In the genomic region with DNA sequence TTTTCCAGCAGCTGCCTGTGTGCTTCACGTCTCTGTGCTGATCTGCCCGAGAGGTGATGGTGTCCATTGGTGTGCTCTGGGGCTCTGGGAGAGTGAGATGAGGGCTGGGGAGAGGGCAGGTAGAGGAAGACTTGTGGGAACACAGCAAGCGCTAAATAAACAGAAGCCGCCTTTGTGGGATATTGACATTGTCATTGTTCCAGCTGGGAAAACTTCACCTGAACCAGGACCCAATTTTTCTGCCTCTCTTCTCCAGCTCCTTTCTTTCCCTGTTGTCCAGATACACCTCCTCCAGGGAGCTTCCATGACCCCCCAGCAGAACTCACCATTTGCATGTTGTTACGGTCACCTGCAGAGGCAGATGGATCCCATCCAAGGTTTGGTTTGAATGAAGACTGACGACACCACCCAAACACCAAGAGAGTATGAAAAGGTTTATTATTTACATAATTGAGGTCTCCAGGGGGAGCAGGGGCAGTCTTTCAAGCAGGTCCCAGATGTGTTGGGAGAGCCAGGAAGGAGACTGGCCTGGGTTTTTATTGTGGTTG, we compare ENCODE assay signal across 13 cellular contexts. TPM values are rescaled to one million over a fixed set of nuclear protein-coding genes. Genes with fewer than 3 reads are reported as not detected.
A peak's percentile ranks its signal among the peaks of the same experiment; 100 is the strongest.
DNase-seq lines count a peak whose midpoint lies in the region; ATAC-seq, FAIRE-seq and TF ChIP-seq lines count a peak whose summit lies in the region.
"Had no signal": no experiment of that assay in that cellular context is flagged by ENCODE, and none has a peak within 500 bp of the region (broad histone marks: within the 10 kb centered on the region; RNA-seq: fewer than 3 reads in every experiment).

No MANE protein-coding gene starts in this region.

- no peak for FAIRE-seq in GM12891 (lab: Jason Lieb, UNC)

- peak overlapping the region; percentile 8 for H3K27ac Mint-ChIP-seq in T-helper 1 cell treated with Interleukin-12 subunit alpha and Interleukin-12 subunit beta and Interleukin-4 antibody, amounts not matched to agents 30 μg/mL and 1 μg/mL, for 36 hours
- peak overlapping the region; percentile 86 for H3K27ac Mint-ChIP-seq in MCF 10A (ENCODE audit: low read depth, unreplicated experiment)

- peak overlapping the region; percentile 89 to 93 for H3K27ac ChIP-seq in prostate gland
- H3K27ac ChIP-seq: dorsolateral prefrontal cortex had no signal

- POLR2A ChIA-PET in MCF 10A (lab: Yijun Ruan, JAX): interaction anchor here (0.6 to 8.2 kb wide), 10 partner anchors 8 to 556 kb away, joined by 3 to 329 read pairs (median 4); a partner anchor contains a TSS

- H3K9me3 Mint-ChIP-seq in T-helper 1 cell treated with Interleukin-12 subunit alpha and Interleukin-12 subunit beta and Interleukin-4 antibody, amounts not matched to agents 30 μg/mL and 1 μg/mL, for 36 hours: no peaks in the 10 kb centered on the region
- H3K9me3 Mint-ChIP-seq in MCF 10A (ENCODE audit: unreplicated experiment): no peaks in the 10 kb centered on the region

- peaks cover 2% of the 10 kb centered on the region for H3K36me3 Mint-ChIP-seq in T-helper 1 cell treated with Interleukin-12 subunit alpha and Interleukin-12 subunit beta and Interleukin-4 antibody, amounts not matched to agents 30 μg/mL and 1 μg/mL, for 36 hours (ENCODE audit: low read depth)
- H3K36me3 Mint-ChIP-seq in MCF 10A (ENCODE audit: insufficient read depth, unreplicated experiment): peaks cover 15% of the 10 kb centered on the region

- H3K27me3 Mint-ChIP-seq in T-helper 1 cell treated with Interleukin-12 subunit alpha and Interleukin-12 subunit beta and Interleukin-4 antibody, amounts not matched to agents 30 μg/mL and 1 μg/mL, for 36 hours (ENCODE audit: low read depth): no peaks in the 10 kb centered on the region
- no peaks in the 10 kb centered on the region for H3K27me3 Mint-ChIP-seq in MCF 10A (ENCODE audit: insufficient read depth, unreplicated experiment)

- no peaks in the 10 kb centered on the region for H3K27me3 ChIP-seq in prostate gland (replicated peaks; ENCODE audit: insufficient read depth)
- H3K27me3 ChIP-seq: dorsolateral prefrontal cortex, tibial artery had no signal

- intact Hi-C loops in MCF 10A (cut with micrococcal nuclease) (no loop called here), prostate gland (cut with DNase I) (no loop called here)

- ATAC-seq in HG03135 (IDR thresholded peaks at IDR 0.05; ENCODE audit: unreplicated experiment): no peak

- DNase-seq in T-helper 1 cell (no peak), NCI-H2196 (lab: John Stamatoyannopoulos, UW; ENCODE audit: unreplicated experiment) (peak; percentile 64), MCF 10A (ENCODE audit: unreplicated experiment) (no peak), prostate gland (ENCODE audit: low spot score) (peak; percentile 80), GM12891 (ENCODE audit: insufficient read length, low spot score) (no peak), NCI-H82 (lab: John Stamatoyannopoulos, UW) (no peak)
- DNase-seq: ACHN, dorsolateral prefrontal cortex, foreskin melanocyte, tibial artery had no signal

- peaks cover 10% of the 10 kb centered on the region for H3K4me1 ChIP-seq in prostate gland (replicated peaks)

- peaks cover 54% of the 10 kb centered on the region for H3K4me1 Mint-ChIP-seq in T-helper 1 cell treated with Interleukin-12 subunit alpha and Interleukin-12 subunit beta and Interleukin-4 antibody, amounts not matched to agents 30 μg/mL and 1 μg/mL, for 36 hours (ENCODE audit: low read depth)
- peaks cover 58% of the 10 kb centered on the region for H3K4me1 Mint-ChIP-seq in MCF 10A (ENCODE audit: insufficient read depth, unreplicated experiment)

- WGBS in prostate gland: 52% methylated on average over 6 of the region's 6 CpGs

- H3K4me3 Mint-ChIP-seq in T-helper 1 cell treated with Interleukin-12 subunit alpha and Interleukin-12 subunit beta and Interleukin-4 antibody, amounts not matched to agents 30 μg/mL and 1 μg/mL, for 36 hours: no peak overlapping the region
- H3K4me3 Mint-ChIP-seq in MCF 10A (ENCODE audit: unreplicated experiment): peak overlapping the region; percentile 43

- CTCF ChIA-PET in MCF 10A (lab: Yijun Ruan, JAX): interaction anchor here (0.5 to 7.1 kb wide), 6 partner anchors 25 to 545 kb away, joined by 3 to 72 read pairs (median 4); no protein-coding TSS in a partner anchor

- BruUV-seq in MCF 10A (replicated peaks; lab: Mats Ljungman, UMichigan): no TSS peak

- no peaks in the 10 kb centered on the region for H3K9me3 ChIP-seq in prostate gland
- H3K9me3 ChIP-seq: tibial artery had no signal

- H3K4me3 ChIP-seq in prostate gland: no peak overlapping the region
- H3K4me3 ChIP-seq: dorsolateral prefrontal cortex, skin epidermis, tibial artery had no signal

- TF ChIP-seq CTCF in MCF 10A (IDR thresholded peaks at IDR 0.05; ENCODE audit: unreplicated experiment): no peak
- no peak for TF ChIP-seq CTCF in prostate gland (IDR thresholded peaks at IDR 0.05)

- no peaks in the 10 kb centered on the region for H3K36me3 ChIP-seq in prostate gland
- H3K36me3 ChIP-seq: tibial artery had no signal

- TF ChIP-seq POLR2A in prostate gland (IDR thresholded peaks at IDR 0.05) (no peak), GM12891 (IDR thresholded peaks at IDR 0.05; ENCODE audit: low read depth, low read length) (no peak)

TF ChIP-seq in GM12891, 5 proteins besides CTCF, POLR2A, EP300 and RAD21:
- TF ChIP-seq TAF1 (IDR thresholded peaks at IDR 0.05; ENCODE audit: low read depth, low read length) (no peak), POLR2AphosphoS5 (IDR thresholded peaks at IDR 0.05; ENCODE audit: low read depth, low read length) (no peak), SPI1 (IDR thresholded peaks at IDR 0.05; ENCODE audit: low read depth, low read length) (no peak), PAX5 (IDR thresholded peaks at IDR 0.05; ENCODE audit: insufficient read depth, low read length, severe bottlenecking) (no peak), POU2F2 (IDR thresholded peaks at IDR 0.05; ENCODE audit: low read depth, low read length) (no peak)

RNA-seq across cellular contexts. Expression of a gene that starts 3.6 kb away (rescaled TPM):
- total RNA-seq in MCF 10A (2022) (588 and 717 TPM in 2 replicates), prostate gland (10 to 100 TPM; 67.0 to 71.3 TPM)
- 1.1 TPM for polyA plus RNA-seq in GM12891 (2012; ENCODE audit: low read depth, missing spikeins)

RNA-seq across cellular contexts. Expression of a gene that starts 42.8 kb away (rescaled TPM):
- total RNA-seq in MCF 10A (2022) (9.9 and 11.2 TPM in 2 replicates), prostate gland (10 to 100 TPM; 47.1 to 79.5 TPM)
- 8.8 TPM for polyA plus RNA-seq in GM12891 (2012; ENCODE audit: low read depth, missing spikeins)

RNA-seq across cellular contexts. Expression of a gene that starts 57.3 kb away (rescaled TPM):
- total RNA-seq in MCF 10A (2022) (not detected in 2 replicates), prostate gland (under 1 TPM; 0.36 to 0.68 TPM)
- polyA plus RNA-seq in GM12891 (2012; ENCODE audit: low read depth, missing spikeins): not detected

Comparison
In these comparisons a context has a peak if more than half of its experiments do, and no peak if none do; other contexts are left out.
1. DNase-seq: peak in NCI-H2196 (single experiment) and prostate gland (single experiment); none in T-helper 1 cell (0 of 5), MCF 10A (single experiment), GM12891 (single experiment) and NCI-H82 (single experiment).